Comparison of ENCODE assay signal across 1 cellular context in genomic region chr1:236421022-236421421, GRCh38.
A peak's percentile ranks its signal among the peaks of the same experiment; 100 is the strongest.
TF ChIP-seq lines count a peak whose summit lies in the region.

No MANE protein-coding gene starts in this region.

TF ChIP-seq in A549, 52 proteins besides CTCF, POLR2A, EP300 and RAD21 (continued from another document):
- TF ChIP-seq HOXB13 (CRISPR knock-in tag; IDR thresholded peaks at IDR 0.05; ENCODE audit: low read depth): 0 out of 2 replicates have a peak, but pooled peaks have one; percentile 26
- TF ChIP-seq JUNB (IDR thresholded peaks at IDR 0.05): peak; percentile 64
- TF ChIP-seq HEYL (CRISPR knock-in tag; IDR thresholded peaks at IDR 0.05): no peak
- no peak for TF ChIP-seq ZNF302 (CRISPR knock-in tag; IDR thresholded peaks at IDR 0.05)
